21 cellular contexts compared by ENCODE assay signal in the genomic region with DNA sequence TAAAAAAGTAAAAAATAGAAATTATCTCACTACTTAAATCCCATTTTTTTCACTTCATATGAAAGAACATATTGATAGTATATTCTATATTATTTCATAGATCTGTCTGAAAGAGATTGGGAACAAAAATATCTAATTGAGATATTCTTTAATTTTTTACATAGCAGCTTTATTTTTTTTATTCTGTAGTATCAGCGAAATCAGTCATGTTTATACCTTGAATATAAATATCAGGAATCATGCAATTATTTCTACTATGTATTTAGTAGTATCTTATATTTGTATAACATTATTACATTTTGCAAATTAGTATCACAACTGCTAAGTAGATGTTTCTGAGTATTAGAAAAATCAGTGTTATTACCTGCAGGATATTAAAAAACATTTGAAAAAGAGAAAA. TPM values are rescaled to one million over a fixed set of nuclear protein-coding genes. Genes with fewer than 3 reads are reported as not detected.
DNase-seq lines count a peak whose midpoint lies in the region; ATAC-seq, FAIRE-seq and TF ChIP-seq lines count a peak whose summit lies in the region.
"Had no signal": no experiment of that assay in that cellular context is flagged by ENCODE, and none has a peak within 500 bp of the region (broad histone marks: within the 10 kb centered on the region; RNA-seq: fewer than 3 reads in every experiment).

No MANE protein-coding gene starts in this region.

- no peaks in the 10 kb centered on the region for H3K9me1 ChIP-seq in K562 (ENCODE audit: control insufficient read depth, insufficient read depth, low read length)

- in situ Hi-C loops in K562 (cut with MboI): no loop called here

- no peak for TF ChIP-seq EP300 in K562 (IDR thresholded peaks at IDR 0.05; ENCODE audit: low read length)

- H2AFZ ChIP-seq in K562 (ENCODE audit: low read depth, low read length): no peak overlapping the region
- H2AFZ ChIP-seq: GM23338 had no signal

- H3K4me3 ChIP-seq in K562 (no peak overlapping the region), kidney (ENCODE audit: low read length in 2 of 2) (no peak overlapping the region)
- H3K4me3 ChIP-seq: A549; BLaER1 treated with 17β-estradiol and CSF1 and Interleukin-3, amounts not matched to agents 10 nM and 100 nM; GM23338 had no signal

- H3K9ac ChIP-seq in K562 (ENCODE audit: insufficient read depth in 1 of 2, low read depth in 2 of 2, low read length in 2 of 2) (no peak overlapping the region), kidney (ENCODE audit: low read length in 2 of 2) (no peak overlapping the region)
- H3K9ac ChIP-seq: BLaER1 treated with 17β-estradiol and CSF1 and Interleukin-3, amounts not matched to agents 10 nM and 100 nM had no signal

- POLR2A ChIA-PET in K562 (lab: Yijun Ruan, JAX): interaction anchor here (5.4 kb wide), 1 partner anchor 21 kb away, joined by 33 read pairs; the partner anchor contains the start of genes C11orf54 and TAF1D

- H3K36me3 ChIP-seq in K562 (ENCODE audit: control insufficient read depth, insufficient read depth, low read length) (peaks cover 21% of the 10 kb centered on the region; the same call in 2 of the 3 replicates), kidney (ENCODE audit: control insufficient read depth in 1 of 2, insufficient read depth in 2 of 2, low read length in 2 of 2) (peaks cover 17 to 31% of the 10 kb centered on the region in 2 donors)

- no peaks in the 10 kb centered on the region for H3K79me2 ChIP-seq in K562 (ENCODE audit: control insufficient read depth, insufficient read depth, low read length)

- DNase-seq in K562 (ENCODE audit: extremely low read depth in 1 of 4, low spot score in 3 of 4): no peak
- DNase-seq in kidney: no peak
- DNase-seq in GM12892 (ENCODE audit: insufficient read length): no peak
- DNase-seq in C1 segment of cervical spinal cord (lab: John Stamatoyannopoulos, UW): no peak
- no peak for DNase-seq in UCSD-AML1 (lab: John Stamatoyannopoulos, UW; ENCODE audit: unreplicated experiment)
- DNase-seq: ACHN; AML-193; BE2C; Calu3; CD4-positive, alpha-beta memory T cell; COR-L47; DMS53; DMS79 treated with DMSO at 0.1 percent for 48 hours; H9 had no signal

- H3K4me2 ChIP-seq in K562 (ENCODE audit: insufficient read depth, low read length): no peak overlapping the region
- H3K4me2 ChIP-seq: A549; BLaER1 treated with 17β-estradiol and CSF1 and Interleukin-3, amounts not matched to agents 10 nM and 100 nM; GM23338 had no signal

- H3K27ac ChIP-seq in K562 (ENCODE audit: extremely low read depth, low read depth, low read length) (no peak overlapping the region), kidney (ENCODE audit: low read depth in 2 of 2, low read length in 2 of 2) (no peak overlapping the region)
- H3K27ac ChIP-seq: 22Rv1; A549; BLaER1 treated with 17β-estradiol and CSF1 and Interleukin-3, amounts not matched to agents 10 nM and 100 nM had no signal

- CTCF ChIA-PET in K562 (lab: Yijun Ruan, JAX; ENCODE audit: low intra/inter-chr PET ratio): no interaction called here

- intact Hi-C loops in K562 (cut with micrococcal nuclease): no loop called here
- intact Hi-C loops in kidney (cut with DNase I): no loop called here

- peak; percentile 6 for FAIRE-seq in A204.1 (lab: Jason Lieb, UNC)
- no peak for FAIRE-seq in K562 (lab: Jason Lieb, UNC)
- FAIRE-seq in kidney (lab: Jason Lieb, UNC): peak; percentile 85
- no peak for FAIRE-seq in GM12892 (lab: Jason Lieb, UNC)
- FAIRE-seq: A549, GM19239 had no signal

- H3K4me1 ChIP-seq in K562 (replicated peaks in 1 of 2; ENCODE audit: control insufficient read depth in 2 of 2, insufficient read depth in 2 of 2, low read length in 2 of 2) (peaks cover 0 to 9% of the 10 kb centered on the region in 2 experiments; a peak in 2 of 5 replicates), kidney (ENCODE audit: control insufficient read depth in 1 of 2, insufficient read depth in 1 of 2, low read depth in 1 of 2, low read length in 2 of 2) (no peaks in the 10 kb centered on the region)
- H3K4me1 ChIP-seq: A549, BE2C had no signal

- ATAC-seq in K562: no peak
- ATAC-seq: A549, GM23338, HCT116 had no signal

- TF ChIP-seq POLR2A in K562 (conservative IDR thresholded peaks at IDR 0.05): no peak
- no peak for TF ChIP-seq POLR2A in GM12892 (IDR thresholded peaks at IDR 0.05; ENCODE audit: low read depth, low read length)

- BruUV-seq in K562 (replicated peaks; lab: Mats Ljungman, UMichigan): no TSS peak

- H3K27me3 ChIP-seq in K562 (ENCODE audit: control insufficient read depth in 2 of 2, insufficient read depth in 2 of 2, low read length in 2 of 2): no peaks in the 10 kb centered on the region
- H3K27me3 ChIP-seq: BE2C; BLaER1 treated with 17β-estradiol and CSF1 and Interleukin-3, amounts not matched to agents 10 nM and 100 nM had no signal

- 81% methylated on average over 1 of the region's 1 CpG for WGBS in K562 (ENCODE audit: insufficient coverage, low coverage, missing lambda C conversion rate)

- no peaks in the 10 kb centered on the region for H3K9me3 ChIP-seq in K562 (replicated peaks; ENCODE audit: control insufficient read depth, insufficient read depth, low read depth, low read length)
- no peaks in the 10 kb centered on the region for H3K9me3 ChIP-seq in kidney (ENCODE audit: control insufficient read depth in 1 of 2, low read length in 2 of 2)
- H3K9me3 ChIP-seq: A549, BE2C had no signal

- TF ChIP-seq RAD21 in K562 (CRISPR knock-in tag; conservative IDR thresholded peaks at IDR 0.05 in 1 of 2, IDR thresholded peaks at IDR 0.05 in 1 of 2): no peak

- no peak for TF ChIP-seq CTCF in K562 (IDR thresholded peaks at IDR 0.05 in 2 of 3, conservative IDR thresholded peaks at IDR 0.05 in 1 of 3; ENCODE audit: insufficient read depth in 2 of 3, low read depth in 1 of 3, low read length in 3 of 3)
- no peak for TF ChIP-seq CTCF in kidney (IDR thresholded peaks at IDR 0.05; ENCODE audit: borderline replicate concordance, extremely low read depth, insufficient read depth)

- no peaks in the 10 kb centered on the region for H4K20me1 ChIP-seq in K562 (replicated peaks; ENCODE audit: control insufficient read depth, insufficient read depth, low read length)

RNA-seq across cellular contexts. Expression of gene C11orf54, which starts 20.4 kb away (rescaled TPM):
- 16.6 and 50.4 TPM in 2 replicates for total RNA-seq in K562 (2011; cell fraction: chromatin; rRNA removed; ENCODE audit: low replicate concordance)
- total RNA-seq in K562 (2011; cell fraction: nucleolus; rRNA removed): 8.3 and 11.8 TPM in 2 replicates
- total RNA-seq in K562 (2011; cell fraction: nucleoplasm; rRNA removed): 15.0 and 27.5 TPM in 2 replicates
- total RNA-seq in K562 (2014; rRNA removed): 12.0 and 13.4 TPM in 2 replicates
- total RNA-seq in K562 (2014; rRNA removed; fragmentation: Illumina TruSeq; extraction: Trizol): 23.1 and 30.5 TPM in 2 replicates
- 15.3 and 16.8 TPM in 2 replicates for total RNA-seq in K562 (2015; rRNA removed; fragmentation: Illumina TruSeq; extraction: Trizol)
- total RNA-seq in K562 (2021): 13.1 and 15.6 TPM in 2 replicates
- polyA plus RNA-seq in K562 (2011; rRNA removed): 26.7 and 33.0 TPM in 2 replicates
- polyA plus RNA-seq in K562 (2011; cell fraction: cytosol; rRNA removed): 4.4 and 11.8 TPM in 2 replicates
- polyA plus RNA-seq in K562 (2011; cell fraction: nucleus; rRNA removed): 11.0 and 29.8 TPM in 2 replicates
- polyA plus RNA-seq in K562 (2012): 13.4 and 23.0 TPM in 2 replicates
- 24.3 and 25.0 TPM in 2 replicates for polyA plus RNA-seq in K562 (2014; fragmentation: Illumina TruSeq; extraction: Trizol)
- polyA plus RNA-seq in K562 (2014; fragmentation: Nextera tagmentation; extraction: Ambion mirVana): 10 to 100 TPM; 31.5 to 31.7 TPM
- polyA plus RNA-seq in K562 (2014; rRNA removed): 15.9 and 18.3 TPM in 2 replicates
- 19.7 and 24.9 TPM in 2 replicates for polyA minus RNA-seq in K562 (2011; rRNA and poly(A)+ RNA removed)
- 8.9 and 11.4 TPM in 2 replicates for polyA minus RNA-seq in K562 (2011; cell fraction: cytosol; rRNA and poly(A)+ RNA removed)
- 4.7 and 9.4 TPM in 2 replicates for polyA minus RNA-seq in K562 (2011; cell fraction: nucleus; rRNA and poly(A)+ RNA removed)
- total RNA-seq in kidney: 101 TPM
- polyA plus RNA-seq in kidney (ENCODE audit: insufficient read depth, low read depth, low replicate concordance): 211 TPM
- polyA plus RNA-seq in GM12892 (2012; ENCODE audit: missing spikeins): 28.9 TPM

RNA-seq across cellular contexts. Expression of gene TAF1D, which starts 20.6 kb away (rescaled TPM):
- 288 and 1,250 TPM in 2 replicates for total RNA-seq in K562 (2011; cell fraction: chromatin; rRNA removed; ENCODE audit: low replicate concordance)
- 323 and 380 TPM in 2 replicates for total RNA-seq in K562 (2011; cell fraction: nucleolus; rRNA removed)
- total RNA-seq in K562 (2011; cell fraction: nucleoplasm; rRNA removed): 528 and 703 TPM in 2 replicates
- 155 and 182 TPM in 2 replicates for total RNA-seq in K562 (2014; rRNA removed)
- total RNA-seq in K562 (2014; rRNA removed; fragmentation: Illumina TruSeq; extraction: Trizol): 313 and 326 TPM in 2 replicates
- total RNA-seq in K562 (2015; rRNA removed; fragmentation: Illumina TruSeq; extraction: Trizol): 301 and 347 TPM in 2 replicates
- 189 and 193 TPM in 2 replicates for total RNA-seq in K562 (2021)
- 208 and 270 TPM in 2 replicates for polyA plus RNA-seq in K562 (2011; rRNA removed)
- polyA plus RNA-seq in K562 (2011; cell fraction: cytosol; rRNA removed): 21.9 and 72.7 TPM in 2 replicates
- 340 and 474 TPM in 2 replicates for polyA plus RNA-seq in K562 (2011; cell fraction: nucleus; rRNA removed)
- polyA plus RNA-seq in K562 (2012): 127 and 137 TPM in 2 replicates
- 203 and 250 TPM in 2 replicates for polyA plus RNA-seq in K562 (2014; fragmentation: Illumina TruSeq; extraction: Trizol)
- polyA plus RNA-seq in K562 (2014; fragmentation: Nextera tagmentation; extraction: Ambion mirVana): 100 to 1,000 TPM; 122 to 123 TPM
- 245 and 293 TPM in 2 replicates for polyA plus RNA-seq in K562 (2014; rRNA removed)
- 237 and 271 TPM in 2 replicates for polyA minus RNA-seq in K562 (2011; rRNA and poly(A)+ RNA removed)
- polyA minus RNA-seq in K562 (2011; cell fraction: cytosol; rRNA and poly(A)+ RNA removed): 59.7 and 102 TPM in 2 replicates
- 469 and 813 TPM in 2 replicates for polyA minus RNA-seq in K562 (2011; cell fraction: nucleus; rRNA and poly(A)+ RNA removed)
- 110 TPM for total RNA-seq in kidney
- polyA plus RNA-seq in kidney (ENCODE audit: insufficient read depth, low read depth, low replicate concordance): 64.3 TPM
- 181 TPM for polyA plus RNA-seq in GM12892 (2012; ENCODE audit: missing spikeins)

RNA-seq across cellular contexts. Expression of gene MED17, which starts 22.2 kb away (rescaled TPM):
- 55.0 and 121 TPM in 2 replicates for total RNA-seq in K562 (2011; cell fraction: chromatin; rRNA removed; ENCODE audit: low replicate concordance)
- 36.2 and 37.2 TPM in 2 replicates for total RNA-seq in K562 (2011; cell fraction: nucleolus; rRNA removed)
- total RNA-seq in K562 (2011; cell fraction: nucleoplasm; rRNA removed): 65.5 and 106 TPM in 2 replicates
- total RNA-seq in K562 (2014; rRNA removed) (29.8 and 30.7 TPM in 2 replicates), K562 (2014; rRNA removed; fragmentation: Illumina TruSeq; extraction: Trizol) (34.5 and 35.1 TPM in 2 replicates), K562 (2015; rRNA removed; fragmentation: Illumina TruSeq; extraction: Trizol) (31.5 and 32.4 TPM in 2 replicates), K562 (2021) (34.7 and 35.0 TPM in 2 replicates), kidney (35.4 TPM)
- polyA plus RNA-seq in K562 (2011; rRNA removed) (20.3 and 22.0 TPM in 2 replicates), K562 (2014; fragmentation: Illumina TruSeq; extraction: Trizol) (22.1 and 26.8 TPM in 2 replicates), K562 (2014; fragmentation: Nextera tagmentation; extraction: Ambion mirVana) (1 to 10 TPM; 6.7 to 7.7 TPM), K562 (2014; rRNA removed) (21.5 and 21.7 TPM in 2 replicates), kidney (ENCODE audit: insufficient read depth, low read depth, low replicate concordance) (11.7 TPM)
- polyA plus RNA-seq in K562 (2011; cell fraction: cytosol; rRNA removed): 7.8 and 8.2 TPM in 2 replicates
- 31.3 and 40.5 TPM in 2 replicates for polyA plus RNA-seq in K562 (2011; cell fraction: nucleus; rRNA removed)
- 12.7 and 15.4 TPM in 2 replicates for polyA plus RNA-seq in K562 (2012)
- 30.5 and 37.4 TPM in 2 replicates for polyA minus RNA-seq in K562 (2011; rRNA and poly(A)+ RNA removed)
- polyA minus RNA-seq in K562 (2011; cell fraction: cytosol; rRNA and poly(A)+ RNA removed): 11.0 and 14.2 TPM in 2 replicates
- polyA minus RNA-seq in K562 (2011; cell fraction: nucleus; rRNA and poly(A)+ RNA removed): 36.9 and 49.5 TPM in 2 replicates
- 19.8 TPM for polyA plus RNA-seq in GM12892 (2012; ENCODE audit: missing spikeins)
